1 cellular context compared by ENCODE assay signal in genomic region chr6:106619223-106619622, GRCh38.
TF ChIP-seq lines count a peak whose summit lies in the region.

No MANE protein-coding gene starts in this region.

TF ChIP-seq in GM12878, 131 proteins besides CTCF, POLR2A, EP300 and RAD21:
- no peak for TF ChIP-seq MXI1 (IDR thresholded peaks at IDR 0.05; ENCODE audit: low read depth, low read length)
- peak; percentile 30 for TF ChIP-seq BCL3 (IDR thresholded peaks at IDR 0.05; ENCODE audit: borderline replicate concordance, insufficient read depth, low read depth, low read length, poor library complexity, severe bottlenecking)
- no peak for TF ChIP-seq GABPA (IDR thresholded peaks at IDR 0.05; ENCODE audit: low read depth)
- no peak for TF ChIP-seq RELA (IDR thresholded peaks at IDR 0.05; ENCODE audit: borderline replicate concordance, partially characterized antibody)
- no peak for TF ChIP-seq RELB (IDR thresholded peaks at IDR 0.05; ENCODE audit: low read depth)
